ENCODE assay signal across 18 cellular contexts in the genomic region with DNA sequence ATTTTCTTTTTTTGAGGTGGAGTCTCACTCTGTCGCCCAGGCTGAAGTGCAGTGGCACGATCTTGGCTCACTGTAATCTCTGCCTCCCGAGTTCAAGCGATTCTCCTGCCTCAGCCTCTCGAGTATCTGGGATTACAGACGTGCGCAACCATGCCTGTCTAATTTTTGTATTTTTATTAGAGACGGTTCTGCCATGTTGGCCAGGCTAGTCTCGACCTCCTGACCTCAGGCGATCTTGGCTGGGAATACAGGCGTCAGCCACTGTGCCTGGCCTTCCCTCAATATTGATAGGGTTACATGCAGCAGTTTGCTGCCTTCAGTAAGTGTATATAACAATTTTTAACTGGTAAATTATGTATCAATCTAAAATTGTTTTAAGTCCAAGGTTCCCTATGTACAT. TPM values are rescaled to one million over a fixed set of nuclear protein-coding genes. Genes with fewer than 3 reads are reported as not detected.
"Had no signal": no experiment of that assay in that cellular context is flagged by ENCODE, and none has a peak within 500 bp of the region (broad histone marks: within the 10 kb centered on the region; RNA-seq: fewer than 3 reads in every experiment).

No MANE protein-coding gene starts in this region.

RNA-seq across cellular contexts. Expression of a gene that starts 19.0 kb away (rescaled TPM):
- total RNA-seq: activated naive CD4-positive, alpha-beta T cell treated with anti-CD3 and anti-CD28 coated beads for 36 hours; activated naive CD4-positive, alpha-beta T cell treated with anti-CD3 and anti-CD28 coated beads, Interleukin-2, amount 50 U/mL, for 72 hours; activated naive CD8-positive, alpha-beta T cell treated with anti-CD3 and anti-CD28 coated beads for 36 hours; activated naive CD8-positive, alpha-beta T cell treated with anti-CD3 and anti-CD28 coated beads, Interleukin-2, amount 10 ng/mL, durations not matched to agents 7 days and 5 days; activated T-cell treated with anti-CD3 and anti-CD28 coated beads, Interleukin-2, amount 50 U/mL, for 4 hours; activated T-cell treated with anti-CD3 and anti-CD28 coated beads, Interleukin-2, amount 50 U/mL, for 72 hours; activated T-helper 1 cell treated with anti-CD3 and anti-CD28 coated beads, Interleukin-12 subunit alpha, Interleukin-12 subunit beta, Interleukin-2, Interleukin-4 antibody, amounts not matched to agents 30 ng/mL and 10 ng/mL and 1 ng/mL, durations not matched to agents 14 hours and 24 hours and 36 hours; activated T-helper 17 cell treated with anti-CD3 and anti-CD28 coated beads, Interleukin-2, amount 50 U/mL, for 72 hours; activated T-helper 2 cell treated with anti-CD3 and anti-CD28 coated beads, Interferon-gamma antibody, Interleukin-2, Interleukin-4, amounts not matched to agents 10 μg/mL and 5 μg/mL and 100 μg/mL, durations not matched to agents 14 hours and 24 hours and 36 hours; aorta; ascending aorta; astrocyte; body of pancreas; breast epithelium; bronchial epithelial cell; cardiac septum; cerebellum; chondrocyte had no signal
- polyA plus RNA-seq: aorta had no signal
